In the genomic region with DNA sequence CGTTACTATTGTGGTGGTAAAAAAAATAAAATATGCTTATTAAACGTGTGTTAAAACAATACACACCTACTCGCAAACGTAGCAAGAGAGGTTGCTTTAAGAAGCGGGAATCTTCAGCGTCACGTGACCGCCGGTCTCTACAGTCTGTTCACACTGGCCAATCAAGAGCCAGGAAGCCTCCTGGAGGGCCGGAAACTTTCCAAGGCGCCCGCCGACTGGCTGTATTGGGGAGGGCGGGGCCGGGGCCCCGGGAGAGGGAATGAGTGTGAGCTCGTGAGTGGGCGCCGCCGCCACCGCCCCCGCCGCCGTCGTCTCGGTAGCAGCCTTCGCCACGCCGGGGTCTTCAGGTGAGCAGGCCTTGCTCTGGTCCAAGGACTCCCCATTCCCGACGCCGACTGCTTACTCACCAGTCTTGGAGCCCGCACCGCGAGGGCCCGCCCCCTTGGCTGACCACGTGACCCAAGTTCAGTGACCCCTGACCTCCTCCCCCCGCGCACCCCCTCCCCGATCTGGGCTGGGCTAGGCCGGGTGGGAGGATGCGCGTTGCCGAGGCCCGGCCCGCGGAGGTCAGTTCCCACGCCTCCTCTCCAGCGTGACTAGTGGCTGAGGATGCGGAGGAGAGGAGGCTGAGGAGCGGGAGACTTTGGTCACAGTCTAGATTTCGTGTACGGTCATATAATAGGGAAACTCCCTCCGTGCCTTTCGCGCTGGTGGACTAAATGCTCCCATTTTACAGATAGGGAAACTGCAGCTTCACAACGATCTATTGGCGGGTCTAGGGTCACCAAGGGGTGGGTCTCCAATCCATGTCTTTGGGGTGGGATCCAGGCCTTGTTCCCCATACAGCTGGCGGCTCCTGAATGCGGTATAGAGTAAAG, we compare ENCODE assay signal across 1 cellular context.
TF ChIP-seq lines count a peak whose summit lies in the region.

TSS of gene TAF6L (plus strand) at position 253 of the 878 bp plus-strand sequence. CDS start 4,388 bp downstream, outside the sequence.

TF ChIP-seq in GM23338, 12 proteins besides CTCF, POLR2A, EP300 and RAD21 (continued from another document):
- TF ChIP-seq, protein P1, sequence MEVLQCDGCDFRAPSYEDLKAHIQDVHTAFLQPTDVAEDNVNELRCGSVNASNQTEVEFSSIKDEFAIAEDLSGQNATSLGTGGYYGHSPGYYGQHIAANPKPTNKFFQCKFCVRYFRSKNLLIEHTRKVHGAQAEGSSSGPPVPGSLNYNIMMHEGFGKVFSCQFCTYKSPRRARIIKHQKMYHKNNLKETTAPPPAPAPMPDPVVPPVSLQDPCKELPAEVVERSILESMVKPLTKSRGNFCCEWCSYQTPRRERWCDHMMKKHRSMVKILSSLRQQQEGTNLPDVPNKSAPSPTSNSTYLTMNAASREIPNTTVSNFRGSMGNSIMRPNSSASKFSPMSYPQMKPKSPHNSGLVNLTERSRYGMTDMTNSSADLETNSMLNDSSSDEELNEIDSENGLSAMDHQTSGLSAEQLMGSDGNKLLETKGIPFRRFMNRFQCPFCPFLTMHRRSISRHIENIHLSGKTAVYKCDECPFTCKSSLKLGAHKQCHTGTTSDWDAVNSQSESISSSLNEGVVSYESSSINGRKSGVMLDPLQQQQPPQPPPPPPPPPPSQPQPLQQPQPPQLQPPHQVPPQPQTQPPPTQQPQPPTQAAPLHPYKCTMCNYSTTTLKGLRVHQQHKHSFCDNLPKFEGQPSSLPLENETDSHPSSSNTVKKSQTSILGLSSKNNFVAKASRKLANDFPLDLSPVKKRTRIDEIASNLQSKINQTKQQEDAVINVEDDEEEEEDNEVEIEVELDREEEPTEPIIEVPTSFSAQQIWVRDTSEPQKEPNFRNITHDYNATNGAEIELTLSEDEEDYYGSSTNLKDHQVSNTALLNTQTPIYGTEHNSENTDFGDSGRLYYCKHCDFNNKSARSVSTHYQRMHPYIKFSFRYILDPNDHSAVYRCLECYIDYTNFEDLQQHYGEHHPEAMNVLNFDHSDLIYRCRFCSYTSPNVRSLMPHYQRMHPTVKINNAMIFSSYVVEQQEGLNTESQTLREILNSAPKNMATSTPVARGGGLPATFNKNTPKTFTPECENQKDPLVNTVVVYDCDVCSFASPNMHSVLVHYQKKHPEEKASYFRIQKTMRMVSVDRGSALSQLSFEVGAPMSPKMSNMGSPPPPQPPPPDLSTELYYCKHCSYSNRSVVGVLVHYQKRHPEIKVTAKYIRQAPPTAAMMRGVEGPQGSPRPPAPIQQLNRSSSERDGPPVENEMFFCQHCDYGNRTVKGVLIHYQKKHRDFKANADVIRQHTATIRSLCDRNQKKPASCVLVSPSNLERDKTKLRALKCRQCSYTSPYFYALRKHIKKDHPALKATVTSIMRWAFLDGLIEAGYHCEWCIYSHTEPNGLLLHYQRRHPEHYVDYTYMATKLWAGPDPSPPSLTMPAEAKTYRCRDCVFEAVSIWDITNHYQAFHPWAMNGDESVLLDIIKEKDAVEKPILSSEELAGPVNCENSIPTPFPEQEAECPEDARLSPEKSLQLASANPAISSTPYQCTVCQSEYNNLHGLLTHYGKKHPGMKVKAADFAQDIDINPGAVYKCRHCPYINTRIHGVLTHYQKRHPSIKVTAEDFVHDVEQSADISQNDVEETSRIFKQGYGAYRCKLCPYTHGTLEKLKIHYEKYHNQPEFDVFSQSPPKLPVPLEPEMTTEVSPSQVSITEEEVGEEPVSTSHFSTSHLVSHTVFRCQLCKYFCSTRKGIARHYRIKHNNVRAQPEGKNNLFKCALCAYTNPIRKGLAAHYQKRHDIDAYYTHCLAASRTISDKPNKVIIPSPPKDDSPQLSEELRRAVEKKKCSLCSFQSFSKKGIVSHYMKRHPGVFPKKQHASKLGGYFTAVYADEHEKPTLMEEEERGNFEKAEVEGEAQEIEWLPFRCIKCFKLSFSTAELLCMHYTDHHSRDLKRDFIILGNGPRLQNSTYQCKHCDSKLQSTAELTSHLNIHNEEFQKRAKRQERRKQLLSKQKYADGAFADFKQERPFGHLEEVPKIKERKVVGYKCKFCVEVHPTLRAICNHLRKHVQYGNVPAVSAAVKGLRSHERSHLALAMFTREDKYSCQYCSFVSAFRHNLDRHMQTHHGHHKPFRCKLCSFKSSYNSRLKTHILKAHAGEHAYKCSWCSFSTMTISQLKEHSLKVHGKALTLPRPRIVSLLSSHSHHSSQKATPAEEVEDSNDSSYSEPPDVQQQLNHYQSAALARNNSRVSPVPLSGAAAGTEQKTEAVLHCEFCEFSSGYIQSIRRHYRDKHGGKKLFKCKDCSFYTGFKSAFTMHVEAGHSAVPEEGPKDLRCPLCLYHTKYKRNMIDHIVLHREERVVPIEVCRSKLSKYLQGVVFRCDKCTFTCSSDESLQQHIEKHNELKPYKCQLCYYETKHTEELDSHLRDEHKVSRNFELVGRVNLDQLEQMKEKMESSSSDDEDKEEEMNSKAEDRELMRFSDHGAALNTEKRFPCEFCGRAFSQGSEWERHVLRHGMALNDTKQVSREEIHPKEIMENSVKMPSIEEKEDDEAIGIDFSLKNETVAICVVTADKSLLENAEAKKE (CRISPR knock-in tag; IDR thresholded peaks at IDR 0.05): no peak
